Comparison of ENCODE assay signal across 1 cellular context in genomic region chrX:140507982-140508305, GRCh38.
TF ChIP-seq lines count a peak whose summit lies in the region.

No MANE protein-coding gene starts in this region.

TF ChIP-seq in SK-N-SH, 30 proteins besides CTCF, POLR2A, EP300 and RAD21 (continued from another document):
- TF ChIP-seq RXRA (IDR thresholded peaks at IDR 0.05; ENCODE audit: borderline replicate concordance, low read depth) (no peak), IRF3 (IDR thresholded peaks at IDR 0.05; ENCODE audit: low read depth, low read length) (no peak), NRF1 (IDR thresholded peaks at IDR 0.05; ENCODE audit: low read depth, low read length) (no peak)
